In genomic region chr3:102079809-102080197, GRCh38 we compare ENCODE assay signal across 17 cellular contexts.
DNase-seq lines count a peak whose midpoint lies in the region; ATAC-seq, FAIRE-seq and TF ChIP-seq lines count a peak whose summit lies in the region.
"Had no signal": no experiment of that assay in that cellular context is flagged by ENCODE, and none has a peak within 500 bp of the region (broad histone marks: within the 10 kb centered on the region; RNA-seq: fewer than 3 reads in every experiment).

No MANE protein-coding gene starts in this region.

- peak overlapping the region; percentile 66 for H3K27ac Mint-ChIP-seq in activated CD4-positive, alpha-beta T cell treated with anti-CD3 and anti-CD28 coated beads for 36 hours
- H3K27ac Mint-ChIP-seq in activated naive CD8-positive, alpha-beta T cell treated with anti-CD3 and anti-CD28 coated beads, Interleukin-2, amount 10 ng/mL, durations not matched to agents 7 days and 5 days, result peak overlapping the region; percentile 57
- H3K27ac Mint-ChIP-seq: effector memory CD8-positive, alpha-beta T cell; natural killer cell had no signal

- no peaks in the 10 kb centered on the region for H3K36me3 ChIP-seq in smooth muscle cell (ENCODE audit: low read depth)

- H3K27me3 ChIP-seq in smooth muscle cell (ENCODE audit: low read depth), result no peaks in the 10 kb centered on the region

- no peaks in the 10 kb centered on the region for H4K20me1 ChIP-seq in smooth muscle cell (ENCODE audit: low read depth)

- H3K79me2 ChIP-seq in smooth muscle cell (ENCODE audit: low read depth), result no peaks in the 10 kb centered on the region

- H3K9me3 Mint-ChIP-seq in activated CD4-positive, alpha-beta T cell treated with anti-CD3 and anti-CD28 coated beads for 36 hours (ENCODE audit: low read depth), result peaks cover 7% of the 10 kb centered on the region
- peaks cover 17% of the 10 kb centered on the region for H3K9me3 Mint-ChIP-seq in activated naive CD8-positive, alpha-beta T cell treated with anti-CD3 and anti-CD28 coated beads, Interleukin-2, amount 10 ng/mL, durations not matched to agents 7 days and 5 days
- H3K9me3 Mint-ChIP-seq: effector memory CD8-positive, alpha-beta T cell; natural killer cell had no signal

- H3K4me3 ChIP-seq in smooth muscle cell, result no peak overlapping the region
- H3K4me3 ChIP-seq: A549, psoas muscle had no signal

- DNase-seq in activated CD4-positive, alpha-beta T cell treated with anti-CD3 and anti-CD28 coated beads for 36 hours, result peak; percentile 39
- no peak for DNase-seq in activated CD4-positive, alpha-beta T cell treated with anti-CD3 and anti-CD28 coated beads, Interleukin-2, amount 50 U/mL, for 48 hours
- no peak for DNase-seq in GM19239 (ENCODE audit: insufficient read length, low spot score)
- DNase-seq in activated naive CD8-positive, alpha-beta T cell treated with anti-CD3 and anti-CD28 coated beads, Interleukin-2, amount 10 ng/mL, durations not matched to agents 7 days and 5 days, result no peak
- DNase-seq in smooth muscle cell (lab: John Stamatoyannopoulos, UW; ENCODE audit: unreplicated experiment), result no peak
- DNase-seq: activated CD4-positive, alpha-beta T cell treated with anti-CD3 and anti-CD28 coated beads, Interleukin-2, amount 10 ng/mL, durations not matched to agents 7 days and 5 days; effector memory CD8-positive, alpha-beta T cell; Karpas-422; natural killer cell; NCI-H1436 treated with DMSO at 0.1 percent for 48 hours; psoas muscle had no signal

- H3K4me3 Mint-ChIP-seq in activated CD4-positive, alpha-beta T cell treated with anti-CD3 and anti-CD28 coated beads for 36 hours, result no peak overlapping the region
- no peak overlapping the region for H3K4me3 Mint-ChIP-seq in activated naive CD8-positive, alpha-beta T cell treated with anti-CD3 and anti-CD28 coated beads, Interleukin-2, amount 10 ng/mL, durations not matched to agents 7 days and 5 days
- H3K4me3 Mint-ChIP-seq: effector memory CD8-positive, alpha-beta T cell; natural killer cell had no signal

- intact Hi-C loops in activated CD4-positive, alpha-beta T cell treated with anti-CD3 and anti-CD28 coated beads for 36 hours (cut with DNase I, micrococcal nuclease), result no loop called here

- peaks cover 16% of the 10 kb centered on the region for H3K4me1 ChIP-seq in smooth muscle cell (ENCODE audit: low read depth)
- H3K4me1 ChIP-seq: A549, psoas muscle had no signal

- CTCF ChIA-PET in activated CD4-positive, alpha-beta T cell treated with anti-CD3 and anti-CD28 coated beads for 36 hours (lab: Charles Lee), result interaction anchor here (0.5 to 2.0 kb wide), 6 partner anchors 9 to 550 kb away, joined by 3 to 5 read pairs (median 4); no protein-coding TSS in a partner anchor

- POLR2A ChIA-PET in activated CD4-positive, alpha-beta T cell treated with anti-CD3 and anti-CD28 coated beads for 36 hours (lab: Charles Lee), result interaction anchor here (0.6 to 0.7 kb wide), 3 partner anchors 18 to 401 kb away, joined by 3 to 6 read pairs (median 4); no protein-coding TSS in a partner anchor
- POLR2A ChIA-PET in activated naive CD8-positive, alpha-beta T cell treated with anti-CD3 and anti-CD28 coated beads, Interleukin-2, amount 10 ng/mL, durations not matched to agents 7 days and 5 days (lab: Charles Lee), result interaction anchor here (1.0 to 1.7 kb wide), 2 partner anchors 34 to 230 kb away, joined by 3 to 4 read pairs; partner anchors contain the start of gene NFKBIZ

- WGBS in smooth muscle cell (ENCODE audit: low lambda C conversion rate), result 82% methylated on average over 2 of the region's 2 CpGs

- ATAC-seq in activated CD4-positive, alpha-beta T cell treated with anti-CD3 and anti-CD28 coated beads for 36 hours, result peak; percentile 92
- ATAC-seq in activated naive CD8-positive, alpha-beta T cell treated with anti-CD3 and anti-CD28 coated beads, Interleukin-2, amount 10 ng/mL, durations not matched to agents 7 days and 5 days (ENCODE audit: low read depth), result no peak
- ATAC-seq in HG02759 (IDR thresholded peaks at IDR 0.05; ENCODE audit: unreplicated experiment), result no peak
- no peak for ATAC-seq in GM21529 (IDR thresholded peaks at IDR 0.05; ENCODE audit: unreplicated experiment)
- no peak for ATAC-seq in GM21526 (IDR thresholded peaks at IDR 0.05; ENCODE audit: low FRiP score, unreplicated experiment)
- ATAC-seq: A549; effector memory CD8-positive, alpha-beta T cell; left lobe of liver; natural killer cell; psoas muscle had no signal

- TF ChIP-seq CTCF in smooth muscle cell (IDR thresholded peaks at IDR 0.05; ENCODE audit: borderline replicate concordance, insufficient read depth, poor library complexity, severe bottlenecking), result no peak

- H3K9me3 ChIP-seq in smooth muscle cell (replicated peaks; ENCODE audit: low read depth), result no peaks in the 10 kb centered on the region
- H3K9me3 ChIP-seq: A549, psoas muscle had no signal

- FAIRE-seq in GM19239 (lab: Jason Lieb, UNC), result peak; percentile 84
- FAIRE-seq: A549, bronchial epithelial cell had no signal

- peaks cover 28% of the 10 kb centered on the region for H3F3A ChIP-seq in smooth muscle cell (ENCODE audit: low read depth)

- peak overlapping the region; percentile 67 for H3K27ac ChIP-seq in smooth muscle cell (ENCODE audit: low read depth)
- H3K27ac ChIP-seq: psoas muscle had no signal

- peaks cover 5% of the 10 kb centered on the region for H3K27me3 Mint-ChIP-seq in activated CD4-positive, alpha-beta T cell treated with anti-CD3 and anti-CD28 coated beads for 36 hours
- H3K27me3 Mint-ChIP-seq in activated naive CD8-positive, alpha-beta T cell treated with anti-CD3 and anti-CD28 coated beads, Interleukin-2, amount 10 ng/mL, durations not matched to agents 7 days and 5 days, result no peaks in the 10 kb centered on the region

- H3K36me3 Mint-ChIP-seq in activated CD4-positive, alpha-beta T cell treated with anti-CD3 and anti-CD28 coated beads for 36 hours (ENCODE audit: low read depth), result peaks cover 4% of the 10 kb centered on the region
- H3K36me3 Mint-ChIP-seq in activated naive CD8-positive, alpha-beta T cell treated with anti-CD3 and anti-CD28 coated beads, Interleukin-2, amount 10 ng/mL, durations not matched to agents 7 days and 5 days, result peaks cover 16% of the 10 kb centered on the region
- H3K36me3 Mint-ChIP-seq: natural killer cell had no signal

- H2AFZ ChIP-seq in smooth muscle cell (ENCODE audit: low read depth), result peak overlapping the region; percentile 68

- H3K4me1 Mint-ChIP-seq in activated CD4-positive, alpha-beta T cell treated with anti-CD3 and anti-CD28 coated beads for 36 hours, result peaks cover 42% of the 10 kb centered on the region
- H3K4me1 Mint-ChIP-seq in activated naive CD8-positive, alpha-beta T cell treated with anti-CD3 and anti-CD28 coated beads, Interleukin-2, amount 10 ng/mL, durations not matched to agents 7 days and 5 days, result peaks cover 18% of the 10 kb centered on the region
- H3K4me1 Mint-ChIP-seq: natural killer cell had no signal

- H3K9ac ChIP-seq in smooth muscle cell (ENCODE audit: low read depth), result no peak overlapping the region

- H3K4me2 ChIP-seq in smooth muscle cell, result peak overlapping the region; percentile 65
- H3K4me2 ChIP-seq: A549 had no signal
